ENCODE assay signal across 10 cellular contexts in genomic region chr2:96923810-96924774, GRCh38.
A peak's percentile ranks its signal among the peaks of the same experiment; 100 is the strongest.
DNase-seq lines count a peak whose midpoint lies in the region; ATAC-seq lines count a peak whose summit lies in the region.
"Had no signal": no experiment of that assay in that cellular context is flagged by ENCODE, and none has a peak within 500 bp of the region (broad histone marks: within the 10 kb centered on the region; RNA-seq: fewer than 3 reads in every experiment).

No MANE protein-coding gene starts in this region.

- no peaks in the 10 kb centered on the region for H3K36me3 ChIP-seq in BLaER1
- H3K36me3 ChIP-seq: adrenal gland had no signal

- peak; percentile 5 to 14 for DNase-seq in activated CD4-positive, alpha-beta T cell treated with anti-CD3 and anti-CD28 coated beads, Interleukin-2, amount 50 U/mL, for 4 hours
- DNase-seq in central memory CD4-positive, alpha-beta T cell: peak; percentile 29
- DNase-seq in stimulated activated CD4-positive, alpha-beta T cell treated with anti-CD3 and anti-CD28 coated beads, Interleukin-15, amount 100 ng/mL, for 1 hour (ENCODE audit: low read depth in 1 of 2, low spot score in 1 of 2): peak; percentile 10 to 12
- DNase-seq in foreskin melanocyte: no peak
- DNase-seq in kidney glomerular epithelial cell (lab: John Stamatoyannopoulos, UW): no peak
- DNase-seq: adrenal gland, mesenchymal stem cell had no signal

- H3K4me1 ChIP-seq in BLaER1: peaks cover 40% of the 10 kb centered on the region
- H3K4me1 ChIP-seq: adrenal gland had no signal

- H3K27me3 ChIP-seq in BLaER1: no peaks in the 10 kb centered on the region
- H3K27me3 ChIP-seq: adrenal gland had no signal

- ATAC-seq in HG02973 (IDR thresholded peaks at IDR 0.05; ENCODE audit: unreplicated experiment) (no peak), HG03175 (IDR thresholded peaks at IDR 0.05; ENCODE audit: unreplicated experiment) (no peak)

- H3K9ac ChIP-seq in BLaER1: no peak overlapping the region

- H3K4me2 ChIP-seq in BLaER1: peak overlapping the region; percentile 41

- H4K20me1 ChIP-seq in BLaER1: no peaks in the 10 kb centered on the region

- no peak overlapping the region for H3K4me3 ChIP-seq in BLaER1
- H3K4me3 ChIP-seq: adrenal gland had no signal

- H3K9me3 ChIP-seq in BLaER1: no peaks in the 10 kb centered on the region
- H3K9me3 ChIP-seq: adrenal gland had no signal

- H3K27ac ChIP-seq in BLaER1: no peak overlapping the region
- H3K27ac ChIP-seq: adrenal gland had no signal

Comparison
In these comparisons a context has a peak if more than half of its experiments do, and no peak if none do; other contexts are left out.
1. DNase-seq: peak in activated CD4-positive, alpha-beta T cell treated with anti-CD3 and anti-CD28 coated beads, Interleukin-2, amount 50 U/mL, for 4 hours (2 of 2), central memory CD4-positive, alpha-beta T cell (single experiment) and stimulated activated CD4-positive, alpha-beta T cell treated with anti-CD3 and anti-CD28 coated beads, Interleukin-15, amount 100 ng/mL, for 1 hour (2 of 2); none in foreskin melanocyte (single experiment) and kidney glomerular epithelial cell (single experiment).